In genomic region chr21:34812510-34813265, GRCh38 we compare ENCODE assay signal across 10 cellular contexts.
DNase-seq lines count a peak whose midpoint lies in the region; ATAC-seq and TF ChIP-seq lines count a peak whose summit lies in the region.
"Had no signal": no experiment of that assay in that cellular context is flagged by ENCODE, and none has a peak within 500 bp of the region (broad histone marks: within the 10 kb centered on the region; RNA-seq: fewer than 3 reads in every experiment).

No MANE protein-coding gene starts in this region.

- no peaks in the 10 kb centered on the region for H3K9me3 Mint-ChIP-seq in CD4-positive, alpha-beta T cell
- H3K9me3 Mint-ChIP-seq in mesothelial cell of epicardium = no peaks in the 10 kb centered on the region

- TF ChIP-seq CTCF in CD4-positive, alpha-beta T cell (IDR thresholded peaks at IDR 0.05) = no peak
- no peak for TF ChIP-seq CTCF in mesothelial cell of epicardium (IDR thresholded peaks at IDR 0.05; ENCODE audit: unreplicated experiment)

- no peak overlapping the region for H3K4me3 Mint-ChIP-seq in CD4-positive, alpha-beta T cell
- no peak overlapping the region for H3K4me3 Mint-ChIP-seq in mesothelial cell of epicardium

- H3K9me3 ChIP-seq in CD4-positive, alpha-beta T cell (ENCODE audit: control insufficient read depth, low read length) = no peaks in the 10 kb centered on the region

- intact Hi-C loops in CD4-positive, alpha-beta T cell (cut with DNase I, micrococcal nuclease) = no loop called here

- POLR2A ChIA-PET in CD4-positive, alpha-beta T cell (lab: Charles Lee) = no interaction called here

- no peak for ATAC-seq in CD4-positive, alpha-beta T cell (ENCODE audit: poor library complexity)
- ATAC-seq in GM21515 (IDR thresholded peaks at IDR 0.05; ENCODE audit: unreplicated experiment) = no peak

- no peak for DNase-seq in CD4-positive, alpha-beta T cell
- peak; percentile 35 for DNase-seq in NCI-H146 (lab: John Stamatoyannopoulos, UW)
- peak; percentile 56 for DNase-seq in astrocyte of the hippocampus (ENCODE audit: low read depth, low spot score)
- no peak for DNase-seq in mesothelial cell of epicardium (ENCODE audit: low spot score in 2 of 2, unreplicated experiment in 2 of 2)
- DNase-seq in NCI-H446 treated with DMSO at 0.1 percent for 48 hours (lab: John Stamatoyannopoulos, UW) = no peak
- DNase-seq in activated CD8-positive, alpha-beta memory T cell treated with anti-CD3 and anti-CD28 coated beads, Interleukin-2, amount 50 U/mL, for 4 hours = no peak
- no peak for DNase-seq in HPDE6-E6E7 (ENCODE audit: extremely low spot score)
- DNase-seq: NCI-H526, WERI-Rb-1 had no signal

- CTCF ChIA-PET in CD4-positive, alpha-beta T cell (lab: Charles Lee) = interaction anchor here (1.7 kb wide), 1 partner anchor 239 kb away, joined by 5 read pairs; no protein-coding TSS in a partner anchor

- H3K36me3 Mint-ChIP-seq in CD4-positive, alpha-beta T cell (ENCODE audit: low read depth) = peaks cover 99% of the 10 kb centered on the region
- peaks cover 22% of the 10 kb centered on the region for H3K36me3 Mint-ChIP-seq in mesothelial cell of epicardium

- no peaks in the 10 kb centered on the region for H3K27me3 Mint-ChIP-seq in CD4-positive, alpha-beta T cell
- H3K27me3 Mint-ChIP-seq in mesothelial cell of epicardium (ENCODE audit: low read depth) = no peaks in the 10 kb centered on the region

- no peaks in the 10 kb centered on the region for H3K27me3 ChIP-seq in CD4-positive, alpha-beta T cell (ENCODE audit: control insufficient read depth, insufficient read depth, low read length)

- H3K4me1 Mint-ChIP-seq in CD4-positive, alpha-beta T cell (ENCODE audit: low read depth) = peaks cover 89% of the 10 kb centered on the region
- H3K4me1 Mint-ChIP-seq in mesothelial cell of epicardium = peaks cover 62% of the 10 kb centered on the region

- peak overlapping the region; percentile 94 for H3K27ac Mint-ChIP-seq in CD4-positive, alpha-beta T cell
- peak overlapping the region; percentile 90 for H3K27ac Mint-ChIP-seq in mesothelial cell of epicardium

- no peak overlapping the region for H3K27ac ChIP-seq in CD4-positive, alpha-beta T cell (ENCODE audit: low read depth, low read length)
- H3K27ac ChIP-seq: WERI-Rb-1 had no signal

Comparison
In these comparisons a context has a peak if more than half of its experiments do, and no peak if none do; other contexts are left out.
1. DNase-seq: peak in NCI-H146 (single experiment) and astrocyte of the hippocampus (single experiment); none in CD4-positive, alpha-beta T cell (0 of 10), mesothelial cell of epicardium (0 of 2), NCI-H446 treated with DMSO at 0.1 percent for 48 hours (single experiment), activated CD8-positive, alpha-beta memory T cell treated with anti-CD3 and anti-CD28 coated beads, Interleukin-2, amount 50 U/mL, for 4 hours (single experiment) and HPDE6-E6E7 (single experiment).